Comparison of ENCODE assay signal across 10 cellular contexts in genomic region chr12:111424793-111425251, GRCh38. TPM values are rescaled to one million over a fixed set of nuclear protein-coding genes. Genes with fewer than 3 reads are reported as not detected.
DNase-seq lines count a peak whose midpoint lies in the region; ATAC-seq and TF ChIP-seq lines count a peak whose summit lies in the region.
"Had no signal": no experiment of that assay in that cellular context is flagged by ENCODE, and none has a peak within 500 bp of the region (broad histone marks: within the 10 kb centered on the region; RNA-seq: fewer than 3 reads in every experiment).

No MANE protein-coding gene starts in this region.

- no peak overlapping the region for H3K4me3 ChIP-seq in CD4-positive, alpha-beta memory T cell (ENCODE audit: low read length in 2 of 2)
- H3K4me3 ChIP-seq in HUES48 (ENCODE audit: low read depth, low read length) (no peak overlapping the region), choroid plexus epithelial cell (ENCODE audit: low read depth, low read length) (no peak overlapping the region), mesendoderm (ENCODE audit: low read length) (no peak overlapping the region), sigmoid colon (no peak overlapping the region)
- H3K4me3 ChIP-seq: ovary had no signal

- peaks cover 14% of the 10 kb centered on the region for H3K36me3 ChIP-seq in CD4-positive, alpha-beta memory T cell (ENCODE audit: insufficient read depth, low read length)
- H3K36me3 ChIP-seq in HUES48 (ENCODE audit: control insufficient read depth, insufficient read depth, low read length) (peaks cover 10% of the 10 kb centered on the region), mesendoderm (ENCODE audit: control insufficient read depth, insufficient read depth, low read length) (peaks cover 2% of the 10 kb centered on the region), sigmoid colon (peaks cover 1 to 13% (median 5%) of the 10 kb centered on the region in 4 donors)
- H3K36me3 ChIP-seq: ovary had no signal

- POLR2A ChIA-PET in CD4-positive, alpha-beta memory T cell (lab: Charles Lee; ENCODE audit: partially characterized antibody) = interaction anchor here (1.2 to 14.7 kb wide), 5 partner anchors 10 to 27 kb away, joined by 3 to 258 read pairs (median 42); partner anchors contain the start of gene SH2B3

- H3K18ac ChIP-seq in mesendoderm (ENCODE audit: low read length) = no peak overlapping the region

- intact Hi-C loops in CD4-positive, alpha-beta memory T cell (cut with micrococcal nuclease) = no loop called here
- intact Hi-C loops in sigmoid colon (cut with DNase I) = no loop called here

- peak overlapping the region; percentile 98 for H3K27ac ChIP-seq in CD4-positive, alpha-beta memory T cell (ENCODE audit: low read depth, low read length)
- H3K27ac ChIP-seq in HUES48 (ENCODE audit: low read depth, low read length) (peak overlapping the region; percentile 7), mesendoderm (ENCODE audit: low read depth, low read length) (no peak overlapping the region), sigmoid colon (no peak overlapping the region)
- H3K27ac ChIP-seq: ovary had no signal

- no peak for TF ChIP-seq POLR2A in sigmoid colon (IDR thresholded peaks at IDR 0.05)

- no peak for TF ChIP-seq EP300 in sigmoid colon (IDR thresholded peaks at IDR 0.05)

- H3K4me1 Mint-ChIP-seq in CD4-positive, alpha-beta memory T cell = peaks cover 40 to 81% (median 60%) of the 10 kb centered on the region in 4 donors

- H3K9me3 Mint-ChIP-seq in CD4-positive, alpha-beta memory T cell = no peaks in the 10 kb centered on the region

- no peak for DNase-seq in CD4-positive, alpha-beta memory T cell
- DNase-seq in choroid plexus epithelial cell (ENCODE audit: low read depth) (no peak), mesendoderm (peak; percentile 58), DMS153 (lab: John Stamatoyannopoulos, UW) (no peak), sigmoid colon (no peak)
- DNase-seq in activated CD4-positive, CD25-positive, alpha-beta regulatory T cell treated with anti-CD3 and anti-CD28 coated beads, Interleukin-2, amount 50 U/mL, for 72 hours = no peak
- DNase-seq: NCI-H2107, ovary had no signal

- H3K27me3 ChIP-seq in CD4-positive, alpha-beta memory T cell (ENCODE audit: insufficient read depth, low read length) = no peaks in the 10 kb centered on the region
- H3K27me3 ChIP-seq in HUES48 (ENCODE audit: control insufficient read depth, insufficient read depth, low read length) (no peaks in the 10 kb centered on the region), mesendoderm (ENCODE audit: insufficient read depth, low read length, poor library complexity) (no peaks in the 10 kb centered on the region), sigmoid colon (no peaks in the 10 kb centered on the region)
- H3K27me3 ChIP-seq: ovary had no signal

- H3K36me3 Mint-ChIP-seq in CD4-positive, alpha-beta memory T cell = peaks cover 6 to 33% of the 10 kb centered on the region in 2 donors

- H3K4me1 ChIP-seq in CD4-positive, alpha-beta memory T cell (ENCODE audit: insufficient read depth, low read length) = peaks cover 59% of the 10 kb centered on the region
- H3K4me1 ChIP-seq in HUES48 (ENCODE audit: control insufficient read depth, insufficient read depth, low read length) (peaks cover 20% of the 10 kb centered on the region), mesendoderm (ENCODE audit: control insufficient read depth, low read depth, low read length) (no peaks in the 10 kb centered on the region), sigmoid colon (peaks cover 0 to 44% (median 9%) of the 10 kb centered on the region in 4 donors)

- no peak overlapping the region for H3K4ac ChIP-seq in mesendoderm (ENCODE audit: low read depth, low read length)

- no peak overlapping the region for H3K23ac ChIP-seq in mesendoderm (ENCODE audit: low read length)

- H3K4me2 ChIP-seq in mesendoderm (ENCODE audit: low read length) = no peak overlapping the region

- CTCF ChIA-PET in CD4-positive, alpha-beta memory T cell (lab: Charles Lee; ENCODE audit: partially characterized antibody) = interaction anchor here (0.6 to 5.1 kb wide), 7 partner anchors 10 to 28 kb away, joined by 3 to 55 read pairs (median 6); no protein-coding TSS in a partner anchor

- WGBS in mesendoderm (ENCODE audit: extremely low coverage, insufficient coverage, low lambda C conversion rate) = no CpG with 5 or more reads among the region's 6 CpGs
- 95 to 96% methylated on average over 6 of the region's 6 CpGs for WGBS in sigmoid colon, 2 donors

- H3K4me3 Mint-ChIP-seq in CD4-positive, alpha-beta memory T cell = peak overlapping the region; percentile 15 to 82 (median 46)

- H2BK120ac ChIP-seq in mesendoderm (ENCODE audit: low read depth, low read length) = no peak overlapping the region

- no peaks in the 10 kb centered on the region for H3K27me3 Mint-ChIP-seq in CD4-positive, alpha-beta memory T cell

- H3K9me3 ChIP-seq in CD4-positive, alpha-beta memory T cell (ENCODE audit: control insufficient read depth in 1 of 2, low read length in 2 of 2) = no peaks in the 10 kb centered on the region
- H3K9me3 ChIP-seq in HUES48 (ENCODE audit: control insufficient read depth, insufficient read depth, low read length) (no peaks in the 10 kb centered on the region), sigmoid colon (no peaks in the 10 kb centered on the region)
- H3K9me3 ChIP-seq: ovary had no signal

- H3K79me2 ChIP-seq in mesendoderm (ENCODE audit: control insufficient read depth, insufficient read depth, low read length) = peaks cover 32% of the 10 kb centered on the region

- H3K9ac ChIP-seq in HUES48 (ENCODE audit: low read depth, low read length) (no peak overlapping the region), mesendoderm (ENCODE audit: low read length) (no peak overlapping the region)

- H2BK15ac ChIP-seq in mesendoderm (replicated peaks; ENCODE audit: low read depth) = no peak overlapping the region

- H4K5ac ChIP-seq in mesendoderm (ENCODE audit: low read length) = no peak overlapping the region

- ATAC-seq in HG02571 (IDR thresholded peaks at IDR 0.05; ENCODE audit: unreplicated experiment) = no peak

- peaks cover 19% of the 10 kb centered on the region for H3K79me1 ChIP-seq in mesendoderm (ENCODE audit: low read length)

- no peak overlapping the region for H4K8ac ChIP-seq in mesendoderm (ENCODE audit: low read depth, low read length)

- peak; percentile 24 for TF ChIP-seq CTCF in choroid plexus epithelial cell (conservative IDR thresholded peaks at IDR 0.05; ENCODE audit: low read depth, low read length)
- TF ChIP-seq CTCF in sigmoid colon (IDR thresholded peaks at IDR 0.05) = no peak

- no peak overlapping the region for H2BK5ac ChIP-seq in mesendoderm (ENCODE audit: low read length)

- H2AK5ac ChIP-seq in mesendoderm (ENCODE audit: low read length) = no peak overlapping the region

- peak overlapping the region; percentile 77 to 100 (median 96) for H3K27ac Mint-ChIP-seq in CD4-positive, alpha-beta memory T cell

- H3K56ac ChIP-seq in mesendoderm (ENCODE audit: low read length) = no peak overlapping the region

RNA-seq across cellular contexts. Expression of gene SH2B3, which starts 19.1 kb away (rescaled TPM):
- total RNA-seq in CD4-positive, alpha-beta memory T cell = 10 to 100 TPM; 25.3 to 28.2 TPM
- polyA plus RNA-seq in CD4-positive, alpha-beta memory T cell = 10 to 100 TPM in 1 of 2 donors, 1 to 10 TPM in 1; 4.2 to 14.2 TPM
- 21.1 TPM for polyA plus RNA-seq in mesendoderm (2013, experiment 1 of 2)
- polyA plus RNA-seq in mesendoderm (2013, experiment 2 of 2) = 21.3 TPM
- 10 to 100 TPM; 13.2 to 32.5 (median 14.9) TPM for total RNA-seq in sigmoid colon
- 10 to 100 TPM; 10.4 to 14.1 (median 12.0) TPM for polyA plus RNA-seq in sigmoid colon

RNA-seq across cellular contexts. Expression of gene PHETA1, which starts 55.9 kb away (rescaled TPM):
- total RNA-seq in CD4-positive, alpha-beta memory T cell = 1 to 10 TPM; 4.7 to 6.4 TPM
- polyA plus RNA-seq in CD4-positive, alpha-beta memory T cell = 1 to 10 TPM in 1 of 2 donors, under 1 TPM in 1; 0.24 to 1.4 TPM
- 4.4 TPM for polyA plus RNA-seq in mesendoderm (2013, experiment 1 of 2)
- 4.3 TPM for polyA plus RNA-seq in mesendoderm (2013, experiment 2 of 2)
- total RNA-seq in sigmoid colon = 1 to 10 TPM; 3.6 to 6.1 (median 5.2) TPM
- 10 to 100 TPM; 16.8 to 21.6 (median 21.5) TPM for polyA plus RNA-seq in sigmoid colon

Comparison
In these comparisons a context has a peak if more than half of its experiments do, and no peak if none do; other contexts are left out.
1. H3K27ac ChIP-seq: peak in CD4-positive, alpha-beta memory T cell (single experiment) and HUES48 (single experiment); none in mesendoderm (single experiment) and sigmoid colon (0 of 4).